In the genomic region with DNA sequence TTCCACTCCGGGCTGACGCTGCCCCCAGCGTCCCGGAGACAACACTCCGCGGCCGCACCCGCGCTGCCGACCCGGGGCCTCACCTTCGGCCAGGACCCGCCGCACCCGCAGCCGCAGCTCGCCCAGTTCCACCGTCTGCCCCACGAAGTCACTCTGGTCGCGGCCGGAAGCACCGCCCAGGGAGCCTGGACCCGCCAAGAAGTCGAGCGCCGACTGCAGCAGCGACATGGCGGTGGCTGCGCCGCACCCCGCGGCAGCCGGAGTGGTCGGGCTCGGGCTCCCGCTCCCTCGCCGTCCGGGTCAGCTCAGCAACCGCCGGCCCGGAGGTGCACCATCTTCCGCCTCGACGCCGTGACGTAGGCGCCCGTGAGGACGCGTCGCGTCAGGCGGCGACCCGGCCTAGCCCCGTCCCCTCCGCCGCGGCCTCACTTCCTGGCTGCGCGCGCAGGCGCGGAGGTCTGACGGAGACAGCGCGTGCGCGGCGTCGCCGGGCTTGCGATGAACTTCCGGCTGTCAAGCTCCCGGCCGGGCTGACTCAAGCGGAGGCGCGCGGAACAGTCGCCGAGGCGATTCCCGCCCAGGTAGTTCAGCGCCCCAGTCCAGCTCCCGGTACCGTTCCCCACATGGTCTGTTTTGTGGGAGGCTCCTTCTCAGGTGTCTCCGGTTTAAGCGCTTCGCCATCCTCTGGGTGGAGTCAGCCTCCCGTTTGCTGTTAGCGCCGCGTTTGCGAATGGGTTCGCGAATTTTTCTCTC, we compare ENCODE assay signal across 1 cellular context.
TF ChIP-seq lines count a peak whose summit lies in the region.

GAK (minus strand) TSS at position 357 of the 753 bp plus-strand sequence; CDS start at position 228, 129 bp downstream.
A gene with protein sequence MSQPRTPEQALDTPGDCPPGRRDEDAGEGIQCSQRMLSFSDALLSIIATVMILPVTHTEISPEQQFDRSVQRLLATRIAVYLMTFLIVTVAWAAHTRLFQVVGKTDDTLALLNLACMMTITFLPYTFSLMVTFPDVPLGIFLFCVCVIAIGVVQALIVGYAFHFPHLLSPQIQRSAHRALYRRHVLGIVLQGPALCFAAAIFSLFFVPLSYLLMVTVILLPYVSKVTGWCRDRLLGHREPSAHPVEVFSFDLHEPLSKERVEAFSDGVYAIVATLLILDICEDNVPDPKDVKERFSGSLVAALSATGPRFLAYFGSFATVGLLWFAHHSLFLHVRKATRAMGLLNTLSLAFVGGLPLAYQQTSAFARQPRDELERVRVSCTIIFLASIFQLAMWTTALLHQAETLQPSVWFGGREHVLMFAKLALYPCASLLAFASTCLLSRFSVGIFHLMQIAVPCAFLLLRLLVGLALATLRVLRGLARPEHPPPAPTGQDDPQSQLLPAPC (plus strand): TSS at position 501 of the 753 bp plus-strand sequence. CDS start 15,280 bp downstream, outside the sequence.

TF ChIP-seq in WTC11, 78 proteins besides CTCF, POLR2A, EP300 and RAD21 (continued from another document and continues in another):
- TF ChIP-seq, protein P1, sequence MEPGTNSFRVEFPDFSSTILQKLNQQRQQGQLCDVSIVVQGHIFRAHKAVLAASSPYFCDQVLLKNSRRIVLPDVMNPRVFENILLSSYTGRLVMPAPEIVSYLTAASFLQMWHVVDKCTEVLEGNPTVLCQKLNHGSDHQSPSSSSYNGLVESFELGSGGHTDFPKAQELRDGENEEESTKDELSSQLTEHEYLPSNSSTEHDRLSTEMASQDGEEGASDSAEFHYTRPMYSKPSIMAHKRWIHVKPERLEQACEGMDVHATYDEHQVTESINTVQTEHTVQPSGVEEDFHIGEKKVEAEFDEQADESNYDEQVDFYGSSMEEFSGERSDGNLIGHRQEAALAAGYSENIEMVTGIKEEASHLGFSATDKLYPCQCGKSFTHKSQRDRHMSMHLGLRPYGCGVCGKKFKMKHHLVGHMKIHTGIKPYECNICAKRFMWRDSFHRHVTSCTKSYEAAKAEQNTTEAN (CRISPR knock-in tag; IDR thresholded peaks at IDR 0.05), result peak; percentile 60; the same call in 1 of the 2 replicates
- TF ChIP-seq ZNF121 (CRISPR knock-in tag; IDR thresholded peaks at IDR 0.05) (no peak), ZNF232 (CRISPR knock-in tag; IDR thresholded peaks at IDR 0.05) (peak; percentile 41; the same call in 1 of the 2 replicates), PREB (CRISPR knock-in tag; IDR thresholded peaks at IDR 0.05; ENCODE audit: borderline replicate concordance) (no peak), JAZF1 (CRISPR knock-in tag; IDR thresholded peaks at IDR 0.05) (no peak), CREM (CRISPR knock-in tag; IDR thresholded peaks at IDR 0.05) (peak; percentile 95), ZNF317 (CRISPR knock-in tag; IDR thresholded peaks at IDR 0.05; ENCODE audit: borderline replicate concordance, low read depth) (no peak), SP1 (CRISPR knock-in tag; conservative IDR thresholded peaks at IDR 0.05) (peak; percentile 83), IRF1 (CRISPR knock-in tag; IDR thresholded peaks at IDR 0.05) (0 out of 2 replicates have a peak, but pooled peaks have one; percentile 56), ATF1 (CRISPR knock-in tag; IDR thresholded peaks at IDR 0.05) (0 out of 2 replicates have a peak, but pooled peaks have one; percentile 82), E2F4 (CRISPR knock-in tag; IDR thresholded peaks at IDR 0.05; ENCODE audit: borderline replicate concordance, low read depth) (no peak; the same call in 1 of the 2 replicates), HMGXB4 (CRISPR knock-in tag; IDR thresholded peaks at IDR 0.05) (peak; percentile 78; the same call in 1 of the 2 replicates), ZNF423 (CRISPR knock-in tag; IDR thresholded peaks at IDR 0.05) (no peak), ZNF416 (CRISPR knock-in tag; IDR thresholded peaks at IDR 0.05) (no peak), SMAD3 (CRISPR knock-in tag; IDR thresholded peaks at IDR 0.05; ENCODE audit: borderline replicate concordance) (0 out of 2 replicates have a peak, but pooled peaks have one; percentile 13), ZNF425 (CRISPR knock-in tag; conservative IDR thresholded peaks at IDR 0.05) (no peak), PRRX2 (CRISPR knock-in tag; IDR thresholded peaks at IDR 0.05) (no peak), RELA (CRISPR knock-in tag; IDR thresholded peaks at IDR 0.05; ENCODE audit: borderline replicate concordance) (peak; percentile 85; the same call in 1 of the 2 replicates), FOXK1 (CRISPR knock-in tag; IDR thresholded peaks at IDR 0.05) (peak; percentile 85), NR1H2 (CRISPR knock-in tag; IDR thresholded peaks at IDR 0.05) (no peak), ZNF532 (CRISPR knock-in tag; IDR thresholded peaks at IDR 0.05; ENCODE audit: borderline replicate concordance) (no peak), SOX15 (CRISPR knock-in tag; IDR thresholded peaks at IDR 0.05) (no peak), PRDM15 (CRISPR knock-in tag; IDR thresholded peaks at IDR 0.05) (no peak)
- TF ChIP-seq, protein P2, sequence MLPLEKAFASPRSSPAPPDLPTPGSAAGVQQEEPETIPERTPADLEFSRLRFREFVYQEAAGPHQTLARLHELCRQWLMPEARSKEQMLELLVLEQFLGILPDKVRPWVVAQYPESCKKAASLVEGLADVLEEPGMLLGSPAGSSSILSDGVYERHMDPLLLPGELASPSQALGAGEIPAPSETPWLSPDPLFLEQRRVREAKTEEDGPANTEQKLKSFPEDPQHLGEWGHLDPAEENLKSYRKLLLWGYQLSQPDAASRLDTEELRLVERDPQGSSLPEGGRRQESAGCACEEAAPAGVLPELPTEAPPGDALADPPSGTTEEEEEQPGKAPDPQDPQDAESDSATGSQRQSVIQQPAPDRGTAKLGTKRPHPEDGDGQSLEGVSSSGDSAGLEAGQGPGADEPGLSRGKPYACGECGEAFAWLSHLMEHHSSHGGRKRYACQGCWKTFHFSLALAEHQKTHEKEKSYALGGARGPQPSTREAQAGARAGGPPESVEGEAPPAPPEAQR (CRISPR knock-in tag; IDR thresholded peaks at IDR 0.05), result no peak
- TF ChIP-seq, protein P3, sequence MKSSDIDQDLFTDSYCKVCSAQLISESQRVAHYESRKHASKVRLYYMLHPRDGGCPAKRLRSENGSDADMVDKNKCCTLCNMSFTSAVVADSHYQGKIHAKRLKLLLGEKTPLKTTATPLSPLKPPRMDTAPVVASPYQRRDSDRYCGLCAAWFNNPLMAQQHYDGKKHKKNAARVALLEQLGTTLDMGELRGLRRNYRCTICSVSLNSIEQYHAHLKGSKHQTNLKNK (CRISPR knock-in tag; IDR thresholded peaks at IDR 0.05), result no peak
- TF ChIP-seq, protein P4, sequence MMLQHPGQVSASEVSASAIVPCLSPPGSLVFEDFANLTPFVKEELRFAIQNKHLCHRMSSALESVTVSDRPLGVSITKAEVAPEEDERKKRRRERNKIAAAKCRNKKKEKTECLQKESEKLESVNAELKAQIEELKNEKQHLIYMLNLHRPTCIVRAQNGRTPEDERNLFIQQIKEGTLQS (CRISPR knock-in tag; conservative IDR thresholded peaks at IDR 0.05), result no peak
